ENCODE assay signal across 8 cellular contexts in the genomic region with DNA sequence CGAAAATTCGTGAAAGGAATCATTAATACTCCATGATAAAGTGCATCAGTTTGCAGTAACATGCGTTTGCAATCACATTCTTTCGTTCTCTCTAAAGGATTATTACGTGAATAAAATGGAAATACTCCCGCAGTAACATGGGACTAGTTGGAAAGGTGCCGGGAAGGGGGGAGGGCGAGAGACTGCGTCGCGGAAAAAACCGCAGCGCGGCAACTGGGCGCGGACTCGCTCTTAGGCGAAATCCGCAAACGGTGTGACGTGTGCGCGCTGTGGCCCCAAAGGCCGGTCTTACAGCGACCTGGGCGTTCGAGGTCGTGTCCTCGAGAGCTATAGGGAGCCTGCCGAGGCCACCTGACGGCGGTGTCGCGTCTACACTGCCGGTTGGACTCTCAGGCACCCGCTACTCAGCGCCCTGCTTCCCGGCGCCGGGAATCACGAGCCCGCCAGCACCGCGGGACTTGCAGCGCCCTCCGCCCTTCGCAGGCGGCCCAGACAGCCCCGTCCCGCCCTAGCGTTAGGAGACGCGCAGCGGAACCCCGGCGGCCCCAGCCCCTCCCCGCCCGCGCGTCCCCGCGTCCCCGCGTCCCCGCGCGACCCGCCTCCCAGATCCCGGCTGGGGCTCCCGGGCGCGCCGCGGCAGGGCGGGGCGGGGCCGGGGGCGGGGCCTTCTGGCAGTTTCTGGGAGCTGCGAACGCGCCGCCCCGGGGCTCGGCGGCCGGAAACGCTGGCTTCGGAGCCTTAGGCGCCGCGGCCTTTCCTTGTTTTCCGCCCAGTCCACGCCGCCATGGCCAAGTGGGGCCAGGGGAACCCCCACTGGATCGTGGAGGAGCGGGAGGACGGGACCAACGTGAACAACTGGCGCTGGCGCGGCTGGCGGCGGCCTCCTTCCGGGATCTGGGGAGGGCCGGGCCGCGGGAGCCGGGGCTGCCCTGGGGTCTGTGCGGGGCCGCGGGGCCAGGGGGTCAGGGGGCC. TPM values are rescaled to one million over a fixed set of nuclear protein-coding genes. Genes with fewer than 3 reads are reported as not detected.
A peak's percentile ranks its signal among the peaks of the same experiment; 100 is the strongest.
DNase-seq lines count a peak whose midpoint lies in the region; ATAC-seq lines count a peak whose summit lies in the region.

No MANE protein-coding gene starts in this region.

- H3K4me3 ChIP-seq in effector memory CD4-positive, alpha-beta T cell (ENCODE audit: insufficient read depth, low read depth, low read length, poor library complexity, severe bottlenecking) = peak overlapping the region; percentile 78
- peak overlapping the region; percentile 71 to 79 for H3K4me3 ChIP-seq in mesenchymal stem cell (ENCODE audit: insufficient read depth in 1 of 2, low read depth in 1 of 2, low read length in 2 of 2)

- H4K91ac ChIP-seq in mesenchymal stem cell (ENCODE audit: low read length) = peak overlapping the region; percentile 99

- 3% methylated on average over 94 of the region's 111 CpGs for WGBS in mesenchymal stem cell

- H3K27me3 ChIP-seq in effector memory CD4-positive, alpha-beta T cell (replicated peaks; ENCODE audit: control insufficient read depth, insufficient read depth, low read length, poor library complexity, severe bottlenecking) = no peaks in the 10 kb centered on the region
- no peaks in the 10 kb centered on the region for H3K27me3 ChIP-seq in mesenchymal stem cell (ENCODE audit: control insufficient read depth in 1 of 2, insufficient read depth in 1 of 2, low read length in 2 of 2)

- peak overlapping the region; percentile 94 for H3K27ac ChIP-seq in effector memory CD4-positive, alpha-beta T cell (ENCODE audit: insufficient read depth, low read length, poor library complexity, severe bottlenecking)
- H3K27ac ChIP-seq in mesenchymal stem cell (ENCODE audit: low read length, poor library complexity, severe bottlenecking) = peak overlapping the region; percentile 59

- H2BK15ac ChIP-seq in mesenchymal stem cell (ENCODE audit: low read depth, poor library complexity, severe bottlenecking) = peak overlapping the region; percentile 49

- peak overlapping the region in 1 of 2 experiments; percentile 85 for H2BK12ac ChIP-seq in mesenchymal stem cell (ENCODE audit: low read length in 2 of 2)

- peak overlapping the region; percentile 99 for H3K9ac ChIP-seq in mesenchymal stem cell (ENCODE audit: low read length)

- H3K4me2 ChIP-seq in mesenchymal stem cell (ENCODE audit: low read length, poor library complexity, severe bottlenecking) = peak overlapping the region; percentile 84

- peak overlapping the region; percentile 68 for H2AFZ ChIP-seq in mesenchymal stem cell (ENCODE audit: low read depth, low read length)

- peak overlapping the region; percentile 97 for H4K8ac ChIP-seq in mesenchymal stem cell (ENCODE audit: low read length)

- peak overlapping the region; percentile 76 to 92 for H3K4ac ChIP-seq in mesenchymal stem cell (ENCODE audit: low read depth in 1 of 2, low read length in 2 of 2)

- peak overlapping the region; percentile 90 to 97 for H3K14ac ChIP-seq in mesenchymal stem cell (ENCODE audit: low read length in 2 of 2)

- peak overlapping the region; percentile 35 for H2BK5ac ChIP-seq in mesenchymal stem cell (ENCODE audit: low read depth, low read length, poor library complexity, severe bottlenecking)

- DNase-seq in Caki2 (ENCODE audit: low read depth) (peak; percentile 86), HT1080 (ENCODE audit: low read depth) (peak; percentile 87), mesenchymal stem cell (peak; percentile 94)
- peak; percentile 81 for DNase-seq in NK-92 treated with Interleukin-12 subunit alpha and Interleukin-12 subunit beta, amount 100 ng/mL, for 24 hours (lab: John Stamatoyannopoulos, UW)
- DNase-seq in activated CD8-positive, alpha-beta memory T cell treated with anti-CD3 and anti-CD28 coated beads for 4 hours (ENCODE audit: low read depth in 2 of 2) = peak; percentile 84 to 86
- peak; percentile 85 to 89 (median 89) for DNase-seq in effector memory CD4-positive, alpha-beta T cell
- peak; percentile 84 for DNase-seq in stimulated activated CD8-positive, alpha-beta memory T cell treated with anti-CD3 and anti-CD28 coated beads, Interleukin-12 subunit alpha, Interleukin-12 subunit beta, amount 100 ng/mL, for 24 hours (ENCODE audit: extremely low read depth)

- peak overlapping the region; percentile 89 for H2BK120ac ChIP-seq in mesenchymal stem cell (ENCODE audit: low read depth, low read length)

- H3K18ac ChIP-seq in mesenchymal stem cell (ENCODE audit: low read depth in 1 of 2, low read length in 2 of 2) = peak overlapping the region; percentile 94 to 95

- peak overlapping the region in 1 of 2 experiments; percentile 10 for H3K23ac ChIP-seq in mesenchymal stem cell (ENCODE audit: low read length in 2 of 2)

- H2AK5ac ChIP-seq in mesenchymal stem cell (ENCODE audit: low read length, severe bottlenecking) = no peak overlapping the region

- peaks cover 13% of the 10 kb centered on the region for H3K36me3 ChIP-seq in effector memory CD4-positive, alpha-beta T cell (ENCODE audit: control insufficient read depth, insufficient read depth, low read length)
- peaks cover 17 to 25% of the 10 kb centered on the region in 2 experiments for H3K36me3 ChIP-seq in mesenchymal stem cell (ENCODE audit: control insufficient read depth in 1 of 2, insufficient read depth in 2 of 2, low read depth in 1 of 2, low read length in 2 of 2)

- ATAC-seq in GM21367 (IDR thresholded peaks at IDR 0.05; ENCODE audit: unreplicated experiment) = peak; percentile 72

- H3K79me1 ChIP-seq in mesenchymal stem cell (replicated peaks; ENCODE audit: low read length, poor library complexity, severe bottlenecking) = peaks cover 17% of the 10 kb centered on the region

- no peaks in the 10 kb centered on the region for H3K9me3 ChIP-seq in effector memory CD4-positive, alpha-beta T cell (ENCODE audit: control insufficient read depth, low read length)
- H3K9me3 ChIP-seq in mesenchymal stem cell (ENCODE audit: control insufficient read depth, low read length) = no peaks in the 10 kb centered on the region

- H3K4me1 ChIP-seq in effector memory CD4-positive, alpha-beta T cell (ENCODE audit: control insufficient read depth, insufficient read depth, low read length, poor library complexity, severe bottlenecking) = peaks cover 26% of the 10 kb centered on the region
- H3K4me1 ChIP-seq in mesenchymal stem cell (ENCODE audit: control insufficient read depth, insufficient read depth, low read depth, low read length) = peaks cover 29% of the 10 kb centered on the region

- in situ Hi-C loops in Caki2 (cut with HindIII; ENCODE audit: low pct_unique_long_range_greater_than_20kb, low sequenced_read_pairs) = no loop called here

RNA-seq across cellular contexts. Expression of gene C2orf74, which starts 15.1 kb away (rescaled TPM):
- 24.1 and 41.2 TPM in 2 replicates for total RNA-seq in Caki2 (2014; rRNA removed; shearing (Covaris generic); ENCODE audit: low replicate concordance)
- total RNA-seq in HT1080 (2014; rRNA removed; shearing (Covaris generic)) = 29.8 and 30.5 TPM in 2 replicates
- 44.3 and 46.4 TPM in 2 replicates for polyA plus RNA-seq in HT1080 (2015; cell fraction: cytosol; rRNA removed)
- 16.9 and 17.2 TPM in 2 replicates for polyA plus RNA-seq in HT1080 (2015; cell fraction: nucleus; rRNA removed)
- 20.1 TPM for polyA plus RNA-seq in mesenchymal stem cell (2013, experiment 1 of 2)
- polyA plus RNA-seq in mesenchymal stem cell (2013, experiment 2 of 2) = 19.7 TPM

Comparison
In these comparisons a context has a peak if more than half of its experiments do, and no peak if none do; other contexts are left out.
1. Peak in every context shown above with its lines: DNase-seq, ATAC-seq, H3K4me3 ChIP-seq and H3K27ac ChIP-seq.